In genomic region chr1:224358288-224358687, GRCh38 we compare ENCODE assay signal across 9 cellular contexts. TPM values are rescaled to one million over a fixed set of nuclear protein-coding genes. Genes with fewer than 3 reads are reported as not detected.
DNase-seq lines count a peak whose midpoint lies in the region; ATAC-seq and TF ChIP-seq lines count a peak whose summit lies in the region.
"Had no signal": no experiment of that assay in that cellular context is flagged by ENCODE, and none has a peak within 500 bp of the region (broad histone marks: within the 10 kb centered on the region; RNA-seq: fewer than 3 reads in every experiment).

No MANE protein-coding gene starts in this region.

- H3K9me3 ChIP-seq in mesenchymal stem cell (ENCODE audit: control insufficient read depth, low read length) = no peaks in the 10 kb centered on the region
- H3K9me3 ChIP-seq in WERI-Rb-1 (ENCODE audit: severe bottlenecking) = no peaks in the 10 kb centered on the region
- H3K9me3 ChIP-seq: body of pancreas had no signal

- 47% methylated on average over 2 of the region's 4 CpGs for WGBS in mesenchymal stem cell

- peak overlapping the region; percentile 82 for H3K4me2 ChIP-seq in mesenchymal stem cell (ENCODE audit: low read length, poor library complexity, severe bottlenecking)

- H3K4ac ChIP-seq in mesenchymal stem cell (ENCODE audit: low read depth in 1 of 2, low read length in 2 of 2) = no peak overlapping the region

- no peak overlapping the region for H2BK12ac ChIP-seq in mesenchymal stem cell (ENCODE audit: low read length in 2 of 2)

- no peak overlapping the region for H2BK120ac ChIP-seq in mesenchymal stem cell (ENCODE audit: low read depth, low read length)

- H3K4me1 ChIP-seq in mesenchymal stem cell (ENCODE audit: control insufficient read depth, insufficient read depth, low read depth, low read length) = peaks cover 10% of the 10 kb centered on the region

- no peak overlapping the region for H3K14ac ChIP-seq in mesenchymal stem cell (ENCODE audit: low read length in 2 of 2)

- H3K23ac ChIP-seq in mesenchymal stem cell (ENCODE audit: low read length in 2 of 2) = no peak overlapping the region

- H2BK15ac ChIP-seq in mesenchymal stem cell (ENCODE audit: low read depth, poor library complexity, severe bottlenecking) = no peak overlapping the region

- H3K36me3 Mint-ChIP-seq in stimulated activated naive CD8-positive, alpha-beta T cell treated with anti-CD3 and anti-CD28 coated beads, Interleukin-15, Interleukin-2, amounts not matched to agents 100 ng/mL and 50 ng/mL, for 24 hours (ENCODE audit: low read depth) = peaks cover 31% of the 10 kb centered on the region

- TF ChIP-seq CTCF in astrocyte of the cerebellum (IDR thresholded peaks at IDR 0.05; ENCODE audit: low read depth, low read length, missing control alignments) (no peak), WERI-Rb-1 (IDR thresholded peaks at IDR 0.05; ENCODE audit: low read depth, low read length) (no peak)

- peaks cover 8% of the 10 kb centered on the region for H3K79me1 ChIP-seq in mesenchymal stem cell (replicated peaks; ENCODE audit: low read length, poor library complexity, severe bottlenecking)

- H3K4me3 Mint-ChIP-seq in stimulated activated naive CD8-positive, alpha-beta T cell treated with anti-CD3 and anti-CD28 coated beads, Interleukin-15, Interleukin-2, amounts not matched to agents 100 ng/mL and 50 ng/mL, for 24 hours = peak overlapping the region; percentile 86

- H3K9me3 Mint-ChIP-seq in stimulated activated naive CD8-positive, alpha-beta T cell treated with anti-CD3 and anti-CD28 coated beads, Interleukin-15, Interleukin-2, amounts not matched to agents 100 ng/mL and 50 ng/mL, for 24 hours = no peaks in the 10 kb centered on the region

- H2AFZ ChIP-seq in mesenchymal stem cell (ENCODE audit: low read depth, low read length) = no peak overlapping the region

- H3K27ac ChIP-seq in mesenchymal stem cell (ENCODE audit: low read length, poor library complexity, severe bottlenecking) = no peak overlapping the region
- no peak overlapping the region for H3K27ac ChIP-seq in WERI-Rb-1

- peak overlapping the region in 1 of 2 experiments; percentile 54 for H3K18ac ChIP-seq in mesenchymal stem cell (ENCODE audit: low read depth in 1 of 2, low read length in 2 of 2)

- H2AK5ac ChIP-seq in mesenchymal stem cell (ENCODE audit: low read length, severe bottlenecking) = peak overlapping the region; percentile 72

- no peak for DNase-seq in stimulated activated naive CD8-positive, alpha-beta T cell treated with anti-CD3 and anti-CD28 coated beads, Interleukin-15, Interleukin-2, amounts not matched to agents 100 U/mL and 50 U/mL, for 24 hours
- DNase-seq in astrocyte of the cerebellum (ENCODE audit: low read depth) = no peak
- no peak for DNase-seq in mesenchymal stem cell
- DNase-seq in GF-D8 (lab: John Stamatoyannopoulos, UW) = no peak
- DNase-seq in WERI-Rb-1 = no peak
- DNase-seq in retina = no peak
- no peak for DNase-seq in mesenteric fat pad (ENCODE audit: low spot score)

- peak overlapping the region; percentile 32 for H3K27ac Mint-ChIP-seq in stimulated activated naive CD8-positive, alpha-beta T cell treated with anti-CD3 and anti-CD28 coated beads, Interleukin-15, Interleukin-2, amounts not matched to agents 100 ng/mL and 50 ng/mL, for 24 hours

- H3K27me3 ChIP-seq in mesenchymal stem cell (ENCODE audit: control insufficient read depth in 1 of 2, insufficient read depth in 1 of 2, low read length in 2 of 2) = no peaks in the 10 kb centered on the region
- H3K27me3 ChIP-seq in WERI-Rb-1 (ENCODE audit: insufficient read depth, low read depth, severe bottlenecking) = no peaks in the 10 kb centered on the region
- H3K27me3 ChIP-seq: body of pancreas had no signal

- ATAC-seq in stimulated activated naive CD8-positive, alpha-beta T cell treated with anti-CD3 and anti-CD28 coated beads, Interleukin-15, Interleukin-2, amounts not matched to agents 100 U/mL and 50 U/mL, for 24 hours = no peak
- ATAC-seq: body of pancreas had no signal

- no peaks in the 10 kb centered on the region for H3K27me3 Mint-ChIP-seq in stimulated activated naive CD8-positive, alpha-beta T cell treated with anti-CD3 and anti-CD28 coated beads, Interleukin-15, Interleukin-2, amounts not matched to agents 100 ng/mL and 50 ng/mL, for 24 hours

- H3K4me3 ChIP-seq in astrocyte of the cerebellum (ENCODE audit: low read depth, low read length) (peak overlapping the region; percentile 85), mesenchymal stem cell (ENCODE audit: insufficient read depth in 1 of 2, low read depth in 1 of 2, low read length in 2 of 2) (peak overlapping the region in 1 of 2 experiments; percentile 94), WERI-Rb-1 (ENCODE audit: low read depth, low read length) (no peak overlapping the region)
- H3K4me3 ChIP-seq: body of pancreas had no signal

- H2BK5ac ChIP-seq in mesenchymal stem cell (ENCODE audit: low read depth, low read length, poor library complexity, severe bottlenecking) = no peak overlapping the region

- peak overlapping the region; percentile 92 for H3K9ac ChIP-seq in mesenchymal stem cell (ENCODE audit: low read length)

- in situ Hi-C loops in astrocyte of the cerebellum (cut with HindIII; ENCODE audit: low sequenced_read_pairs) = no loop called here

- H3K4me1 Mint-ChIP-seq in stimulated activated naive CD8-positive, alpha-beta T cell treated with anti-CD3 and anti-CD28 coated beads, Interleukin-15, Interleukin-2, amounts not matched to agents 100 ng/mL and 50 ng/mL, for 24 hours (ENCODE audit: low read depth) = peaks cover 68% of the 10 kb centered on the region

- H4K8ac ChIP-seq in mesenchymal stem cell (ENCODE audit: low read length) = no peak overlapping the region

- no peak overlapping the region for H4K91ac ChIP-seq in mesenchymal stem cell (ENCODE audit: low read length)

- peaks cover 5 to 8% of the 10 kb centered on the region in 2 experiments for H3K36me3 ChIP-seq in mesenchymal stem cell (ENCODE audit: control insufficient read depth in 1 of 2, insufficient read depth in 2 of 2, low read depth in 1 of 2, low read length in 2 of 2)
- no peaks in the 10 kb centered on the region for H3K36me3 ChIP-seq in WERI-Rb-1

RNA-seq across cellular contexts. Expression of gene CNIH4, which starts 1.6 kb away (rescaled TPM):
- 109 TPM for polyA plus RNA-seq in mesenchymal stem cell (2013, experiment 1 of 2)
- polyA plus RNA-seq in mesenchymal stem cell (2013, experiment 2 of 2) = 118 TPM
- total RNA-seq in mesenteric fat pad = 49.4 TPM

RNA-seq across cellular contexts. Expression of gene NVL, which starts 28.3 kb away (rescaled TPM):
- 20.2 TPM for polyA plus RNA-seq in mesenchymal stem cell (2013, experiment 1 of 2)
- 21.9 TPM for polyA plus RNA-seq in mesenchymal stem cell (2013, experiment 2 of 2)
- total RNA-seq in mesenteric fat pad = 23.0 TPM
